Comparison of ENCODE assay signal across 15 cellular contexts in the genomic region with DNA sequence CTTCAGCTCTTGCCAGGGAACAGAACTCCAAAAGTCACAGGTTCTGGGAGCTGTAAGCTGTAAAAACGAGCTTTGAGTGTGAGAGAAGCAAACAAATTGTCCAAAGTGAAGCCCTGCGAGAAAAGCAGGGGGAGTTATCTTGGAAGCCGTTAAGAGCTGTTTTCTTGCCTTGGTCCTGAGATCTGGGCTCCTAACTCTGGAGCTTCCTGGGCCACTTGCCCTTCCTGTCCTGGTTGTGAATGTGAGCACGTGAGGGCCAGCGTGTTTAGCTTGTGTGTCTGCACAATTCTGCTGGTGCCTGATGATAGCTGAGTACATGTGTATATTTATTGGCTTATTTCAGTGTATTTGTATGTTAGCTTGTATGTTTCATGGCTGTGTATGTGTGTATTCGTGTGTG. TPM values are rescaled to one million over a fixed set of nuclear protein-coding genes. Genes with fewer than 3 reads are reported as not detected.
DNase-seq lines count a peak whose midpoint lies in the region; ATAC-seq and TF ChIP-seq lines count a peak whose summit lies in the region.
"Had no signal": no experiment of that assay in that cellular context is flagged by ENCODE, and none has a peak within 500 bp of the region (broad histone marks: within the 10 kb centered on the region; RNA-seq: fewer than 3 reads in every experiment).

No MANE protein-coding gene starts in this region.

- DNase-seq in GM23248 = peak; percentile 41
- no peak for DNase-seq in colonic mucosa
- peak; percentile 55 for DNase-seq in mesenchymal stem cell
- DNase-seq in smooth muscle cell (lab: John Stamatoyannopoulos, UW; ENCODE audit: unreplicated experiment) = no peak
- DNase-seq in middle frontal gyrus (ENCODE audit: extremely low spot score, low spot score) = no peak
- no peak for DNase-seq in stimulated activated CD4-positive, alpha-beta T cell treated with anti-CD3 and anti-CD28 coated beads, Interleukin-2, amount 100 ng/mL, for 24 hours
- DNase-seq in WERI-Rb-1 = no peak
- DNase-seq: activated CD4-positive, alpha-beta memory T cell treated with anti-CD3 and anti-CD28 coated beads, Interleukin-2, amount 10 ng/mL, durations not matched to agents 7 days and 5 days; erythroblast; NCI-H187; NCI-H510A treated with DMSO at 0.1 percent for 48 hours had no signal

- H3K4me2 ChIP-seq in GM23248 (ENCODE audit: unreplicated experiment) (no peak overlapping the region), mesenchymal stem cell (ENCODE audit: low read length, poor library complexity, severe bottlenecking) (no peak overlapping the region), smooth muscle cell (peak overlapping the region; percentile 22)

- H2BK15ac ChIP-seq in mesenchymal stem cell (ENCODE audit: low read depth, poor library complexity, severe bottlenecking) = no peak overlapping the region

- no peak overlapping the region for H2AFZ ChIP-seq in GM23248
- H2AFZ ChIP-seq in mesenchymal stem cell (ENCODE audit: low read depth, low read length) = no peak overlapping the region
- H2AFZ ChIP-seq in smooth muscle cell (ENCODE audit: low read depth) = no peak overlapping the region

- H3K4me3 ChIP-seq in GM23248 (no peak overlapping the region), colonic mucosa (no peak overlapping the region), mesenchymal stem cell (ENCODE audit: insufficient read depth in 1 of 2, low read depth in 1 of 2, low read length in 2 of 2) (no peak overlapping the region), smooth muscle cell (no peak overlapping the region), WERI-Rb-1 (ENCODE audit: low read depth, low read length) (no peak overlapping the region)
- H3K4me3 ChIP-seq: GM12878, upper lobe of left lung had no signal

- H3K27me3 ChIP-seq in GM23248 (replicated peaks; ENCODE audit: insufficient read depth) = no peaks in the 10 kb centered on the region
- no peaks in the 10 kb centered on the region for H3K27me3 ChIP-seq in colonic mucosa
- H3K27me3 ChIP-seq in mesenchymal stem cell (ENCODE audit: control insufficient read depth in 1 of 2, insufficient read depth in 1 of 2, low read length in 2 of 2) = peaks cover 0 to 21% of the 10 kb centered on the region in 2 experiments
- no peaks in the 10 kb centered on the region for H3K27me3 ChIP-seq in smooth muscle cell (ENCODE audit: low read depth)
- no peaks in the 10 kb centered on the region for H3K27me3 ChIP-seq in WERI-Rb-1 (ENCODE audit: insufficient read depth, low read depth, severe bottlenecking)
- H3K27me3 ChIP-seq: upper lobe of left lung had no signal

- in situ Hi-C loops in GM23248 (cut with MboI) = no loop called here

- H3K9me3 ChIP-seq in GM23248 (ENCODE audit: low read depth) = no peaks in the 10 kb centered on the region
- no peaks in the 10 kb centered on the region for H3K9me3 ChIP-seq in colonic mucosa
- no peaks in the 10 kb centered on the region for H3K9me3 ChIP-seq in mesenchymal stem cell (ENCODE audit: control insufficient read depth, low read length)
- no peaks in the 10 kb centered on the region for H3K9me3 ChIP-seq in smooth muscle cell (replicated peaks; ENCODE audit: low read depth)
- H3K9me3 ChIP-seq in WERI-Rb-1 (ENCODE audit: severe bottlenecking) = no peaks in the 10 kb centered on the region
- H3K9me3 ChIP-seq: upper lobe of left lung had no signal

- H3K9ac ChIP-seq in GM23248 (no peak overlapping the region), colonic mucosa (ENCODE audit: low read depth in 2 of 2, low read length in 2 of 2) (no peak overlapping the region), mesenchymal stem cell (ENCODE audit: low read length) (no peak overlapping the region), smooth muscle cell (ENCODE audit: low read depth) (no peak overlapping the region)

- intact Hi-C loops in colonic mucosa (cut with DNase I) = loop anchor here (10.0 kb wide), 1 partner anchor 173 kb away; no protein-coding TSS in a partner anchor

- peaks cover 3% of the 10 kb centered on the region for H3K79me1 ChIP-seq in mesenchymal stem cell (replicated peaks; ENCODE audit: low read length, poor library complexity, severe bottlenecking)

- H4K91ac ChIP-seq in mesenchymal stem cell (ENCODE audit: low read length) = no peak overlapping the region

- H4K8ac ChIP-seq in mesenchymal stem cell (ENCODE audit: low read length) = no peak overlapping the region

- H3K4ac ChIP-seq in mesenchymal stem cell (ENCODE audit: low read depth in 1 of 2, low read length in 2 of 2) = no peak overlapping the region

- 40 to 46% methylated on average over 6 of the region's 6 CpGs for WGBS in GM23248 (ENCODE audit: low coverage in 1 of 2, low lambda C conversion rate in 2 of 2, missing lambda C conversion rate in 2 of 2), 2 experiments
- WGBS in mesenchymal stem cell = 44% methylated on average over 6 of the region's 6 CpGs
- 37% methylated on average over 6 of the region's 6 CpGs for WGBS in smooth muscle cell (ENCODE audit: low lambda C conversion rate)

- no peak overlapping the region for H2BK12ac ChIP-seq in mesenchymal stem cell (ENCODE audit: low read length in 2 of 2)

- ATAC-seq in HG02870 (IDR thresholded peaks at IDR 0.05; ENCODE audit: unreplicated experiment) = no peak
- ATAC-seq: GM12878 had no signal

- H3K79me2 ChIP-seq in GM23248 (ENCODE audit: insufficient read depth) (no peaks in the 10 kb centered on the region), smooth muscle cell (ENCODE audit: low read depth) (no peaks in the 10 kb centered on the region)

- no peak overlapping the region for H3K27ac ChIP-seq in GM23248
- H3K27ac ChIP-seq in colonic mucosa = peak overlapping the region; percentile 17
- no peak overlapping the region for H3K27ac ChIP-seq in mesenchymal stem cell (ENCODE audit: low read length, poor library complexity, severe bottlenecking)
- H3K27ac ChIP-seq in smooth muscle cell (ENCODE audit: low read depth) = peak overlapping the region; percentile 85
- H3K27ac ChIP-seq in WERI-Rb-1 = no peak overlapping the region

- H3K14ac ChIP-seq in mesenchymal stem cell (ENCODE audit: low read length in 2 of 2) = no peak overlapping the region

- H3K18ac ChIP-seq in mesenchymal stem cell (ENCODE audit: low read depth in 1 of 2, low read length in 2 of 2) = no peak overlapping the region

- H3F3A ChIP-seq in GM23248 (ENCODE audit: insufficient read depth) (peaks cover 17% of the 10 kb centered on the region), smooth muscle cell (ENCODE audit: low read depth) (peaks cover 38% of the 10 kb centered on the region)

- no peak overlapping the region for H2BK120ac ChIP-seq in mesenchymal stem cell (ENCODE audit: low read depth, low read length)

- TF ChIP-seq CTCF in colonic mucosa (IDR thresholded peaks at IDR 0.05) = no peak
- TF ChIP-seq CTCF in smooth muscle cell (IDR thresholded peaks at IDR 0.05; ENCODE audit: borderline replicate concordance, insufficient read depth, poor library complexity, severe bottlenecking) = no peak
- no peak for TF ChIP-seq CTCF in WERI-Rb-1 (IDR thresholded peaks at IDR 0.05; ENCODE audit: low read depth, low read length)

- no peak overlapping the region for H2AK5ac ChIP-seq in mesenchymal stem cell (ENCODE audit: low read length, severe bottlenecking)

- H3K36me3 ChIP-seq in GM23248 (ENCODE audit: low read depth) (no peaks in the 10 kb centered on the region), colonic mucosa (no peaks in the 10 kb centered on the region), mesenchymal stem cell (ENCODE audit: control insufficient read depth in 1 of 2, insufficient read depth in 2 of 2, low read depth in 1 of 2, low read length in 2 of 2) (peaks cover 0 to 6% of the 10 kb centered on the region in 2 experiments), smooth muscle cell (ENCODE audit: low read depth) (no peaks in the 10 kb centered on the region), WERI-Rb-1 (peaks cover 13% of the 10 kb centered on the region)
- H3K36me3 ChIP-seq: upper lobe of left lung had no signal

- H3K9me2 ChIP-seq in GM23248 (ENCODE audit: insufficient read depth) = no peaks in the 10 kb centered on the region

- H3K23ac ChIP-seq in mesenchymal stem cell (ENCODE audit: low read length in 2 of 2) = no peak overlapping the region

- no peak overlapping the region for H2BK5ac ChIP-seq in mesenchymal stem cell (ENCODE audit: low read depth, low read length, poor library complexity, severe bottlenecking)

- H3K4me1 ChIP-seq in GM23248 (ENCODE audit: insufficient read depth) (peaks cover 9% of the 10 kb centered on the region; the same call in 1 of the 2 replicates), colonic mucosa (peaks cover 3% of the 10 kb centered on the region), mesenchymal stem cell (ENCODE audit: control insufficient read depth, insufficient read depth, low read depth, low read length) (peaks cover 22% of the 10 kb centered on the region), smooth muscle cell (ENCODE audit: low read depth) (peaks cover 11% of the 10 kb centered on the region)

- no peaks in the 10 kb centered on the region for H4K20me1 ChIP-seq in GM23248 (ENCODE audit: insufficient read depth)
- peaks cover 39% of the 10 kb centered on the region for H4K20me1 ChIP-seq in smooth muscle cell (ENCODE audit: low read depth)

RNA-seq across cellular contexts. Expression of a gene that starts 40.5 kb away (rescaled TPM):
- total RNA-seq in GM23248 (2014; rRNA removed; shearing (Covaris generic)) = 9.5 and 19.7 TPM in 2 replicates
- polyA plus RNA-seq in GM23248 (2016; fragmentation: Nextera tagmentation; extraction: Ambion mirVana) (2.1 and 2.6 TPM in 2 replicates), smooth muscle cell (10.4 and 14.0 TPM in 2 replicates)
- total RNA-seq in colonic mucosa (100 to 1,000 TPM; 126 to 130 TPM), smooth muscle cell (15.5 and 21.6 TPM in 2 replicates)
- polyA plus RNA-seq in mesenchymal stem cell (2013, experiment 1 of 2) = 13.7 TPM
- 12.0 TPM for polyA plus RNA-seq in mesenchymal stem cell (2013, experiment 2 of 2)
- total RNA-seq: activated CD4-positive, alpha-beta memory T cell treated with anti-CD3 and anti-CD28 coated beads, Interleukin-2, amount 10 ng/mL, durations not matched to agents 7 days and 5 days; activated T-helper 1 cell treated with anti-CD3 and anti-CD28 coated beads, Interleukin-12 subunit alpha, Interleukin-12 subunit beta, Interleukin-2, Interleukin-4 antibody, amounts not matched to agents 30 ng/mL and 10 ng/mL and 1 ng/mL, durations not matched to agents 14 hours and 24 hours and 36 hours had no signal

Comparison
In these comparisons a context has a peak if more than half of its experiments do, and no peak if none do; other contexts are left out.
1. DNase-seq: peak in GM23248 (single experiment) and mesenchymal stem cell (single experiment); none in colonic mucosa (single experiment), smooth muscle cell (single experiment), middle frontal gyrus (single experiment), stimulated activated CD4-positive, alpha-beta T cell treated with anti-CD3 and anti-CD28 coated beads, Interleukin-2, amount 100 ng/mL, for 24 hours (0 of 2) and WERI-Rb-1 (single experiment).
2. H3K27ac ChIP-seq: peak in colonic mucosa (single experiment) and smooth muscle cell (single experiment); none in GM23248 (single experiment), mesenchymal stem cell (single experiment) and WERI-Rb-1 (single experiment).